ENCODE assay signal across 29 cellular contexts in the genomic region with DNA sequence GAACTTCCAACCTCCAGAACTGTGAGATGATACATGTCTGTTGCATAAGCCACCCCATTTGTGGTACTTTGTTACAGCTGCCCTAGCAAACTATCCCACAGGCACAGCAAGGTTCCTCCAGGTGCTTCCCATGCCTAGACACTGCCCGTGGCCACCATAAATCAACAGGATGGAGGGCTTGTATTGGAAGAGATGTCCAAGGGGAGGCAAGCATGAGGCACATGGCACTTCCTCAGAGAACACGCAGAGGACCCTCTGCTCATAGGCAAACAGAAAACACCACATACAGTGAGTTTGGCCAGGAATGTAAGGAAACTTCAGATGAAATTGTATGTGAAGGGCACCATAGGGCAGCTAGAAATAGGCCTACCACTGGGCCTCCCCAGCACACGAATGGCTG.
"Had no signal": no experiment of that assay in that cellular context is flagged by ENCODE, and none has a peak within 500 bp of the region (broad histone marks: within the 10 kb centered on the region; RNA-seq: fewer than 3 reads in every experiment).

No MANE protein-coding gene starts in this region.

- H3K4me3 Mint-ChIP-seq: activated CD4-positive, alpha-beta memory T cell treated with anti-CD3 and anti-CD28 coated beads, Interleukin-2, amount 10 ng/mL, durations not matched to agents 7 days and 5 days; activated CD4-positive, alpha-beta T cell treated with anti-CD3 and anti-CD28 coated beads for 36 hours; activated CD4-positive, alpha-beta T cell treated with anti-CD3 and anti-CD28 coated beads, Interleukin-2, amount 10 ng/mL, durations not matched to agents 7 days and 5 days; activated naive CD4-positive, alpha-beta T cell treated with anti-CD3 and anti-CD28 coated beads for 36 hours; activated naive CD4-positive, alpha-beta T cell treated with anti-CD3 and anti-CD28 coated beads, Interleukin-2, amount 50 U/mL, for 24 hours; activated naive CD8-positive, alpha-beta T cell treated with anti-CD3 and anti-CD28 coated beads for 36 hours; activated naive CD8-positive, alpha-beta T cell treated with anti-CD3 and anti-CD28 coated beads, Interleukin-2, amount 50 U/mL, for 24 hours; activated T-helper 1 cell treated with anti-CD3 and anti-CD28 coated beads, Interleukin-12 subunit alpha, Interleukin-12 subunit beta, Interleukin-2, Interleukin-4 antibody, amounts not matched to agents 30 ng/mL and 10 ng/mL and 1 ng/mL, durations not matched to agents 14 hours and 24 hours and 36 hours had no signal

- H3K36me3 ChIP-seq: adrenal gland, colonic mucosa, gastrocnemius medialis, heart left ventricle had no signal

- H3K4me1 Mint-ChIP-seq: activated CD4-positive, alpha-beta T cell treated with anti-CD3 and anti-CD28 coated beads for 36 hours; activated CD4-positive, alpha-beta T cell treated with anti-CD3 and anti-CD28 coated beads, Interleukin-2, amount 10 ng/mL, durations not matched to agents 7 days and 5 days; activated naive CD4-positive, alpha-beta T cell treated with anti-CD3 and anti-CD28 coated beads, Interleukin-2, amount 50 U/mL, for 24 hours; activated naive CD8-positive, alpha-beta T cell treated with anti-CD3 and anti-CD28 coated beads, Interleukin-2, amount 50 U/mL, for 24 hours had no signal

- H3K9me3 Mint-ChIP-seq: activated CD4-positive, alpha-beta memory T cell treated with anti-CD3 and anti-CD28 coated beads, Interleukin-2, amount 10 ng/mL, durations not matched to agents 7 days and 5 days; activated CD4-positive, alpha-beta T cell treated with anti-CD3 and anti-CD28 coated beads, Interleukin-2, amount 10 ng/mL, durations not matched to agents 7 days and 5 days; activated naive CD4-positive, alpha-beta T cell treated with anti-CD3 and anti-CD28 coated beads for 36 hours; activated naive CD8-positive, alpha-beta T cell treated with anti-CD3 and anti-CD28 coated beads for 36 hours; activated T-helper 1 cell treated with anti-CD3 and anti-CD28 coated beads, Interleukin-12 subunit alpha, Interleukin-12 subunit beta, Interleukin-2, Interleukin-4 antibody, amounts not matched to agents 30 ng/mL and 10 ng/mL and 1 ng/mL, durations not matched to agents 14 hours and 24 hours and 36 hours; activated T-helper 2 cell treated with anti-CD3 and anti-CD28 coated beads, Interferon-gamma antibody, Interleukin-2, Interleukin-4, amounts not matched to agents 10 μg/mL and 5 μg/mL and 100 μg/mL, durations not matched to agents 14 hours and 24 hours and 36 hours had no signal

- H3K4me1 ChIP-seq: adrenal gland, body of pancreas, colonic mucosa, foreskin keratinocyte, gastrocnemius medialis, heart left ventricle had no signal

- H3K27ac ChIP-seq: adrenal gland, body of pancreas, colonic mucosa, foreskin keratinocyte, gastrocnemius medialis, heart left ventricle had no signal

- H3K27me3 Mint-ChIP-seq: activated CD4-positive, alpha-beta T cell treated with anti-CD3 and anti-CD28 coated beads, Interleukin-2, amount 10 ng/mL, durations not matched to agents 7 days and 5 days had no signal

- DNase-seq: activated CD4-positive, alpha-beta memory T cell treated with anti-CD3 and anti-CD28 coated beads, Interleukin-2, amount 10 ng/mL, durations not matched to agents 7 days and 5 days; activated CD4-positive, alpha-beta T cell treated with anti-CD3 and anti-CD28 coated beads for 36 hours; activated CD4-positive, alpha-beta T cell treated with anti-CD3 and anti-CD28 coated beads, Interleukin-2, amount 10 ng/mL, durations not matched to agents 7 days and 5 days; activated CD4-positive, alpha-beta T cell treated with anti-CD3 and anti-CD28 coated beads, Interleukin-2, amount 50 U/mL, for 4 hours; activated CD4-positive, CD25-positive, alpha-beta regulatory T cell; activated CD4-positive, CD25-positive, alpha-beta regulatory T cell treated with anti-CD3 and anti-CD28 coated beads, Interleukin-2, amount 50 U/mL, for 72 hours; activated effector memory CD4-positive, alpha-beta T cell treated with anti-CD3 and anti-CD28 coated beads, Interleukin-2, amount 50 U/mL, for 16 hours; activated naive CD4-positive, alpha-beta T cell treated with anti-CD3 and anti-CD28 coated beads for 36 hours; activated naive CD8-positive, alpha-beta T cell treated with anti-CD3 and anti-CD28 coated beads for 36 hours; activated naive CD8-positive, alpha-beta T cell treated with anti-CD3 and anti-CD28 coated beads, Interleukin-2, amount 50 U/mL, for 24 hours; activated T-cell treated with anti-CD3 and anti-CD28 coated beads, Interleukin-2, amount 50 U/mL, for 1 hour; activated T-cell treated with anti-CD3 and anti-CD28 coated beads, Interleukin-2, amount 50 U/mL, for 48 hours; adrenal gland; amygdala; aorta; body of pancreas; central memory CD4-positive, alpha-beta T cell; cerebellar nuclear complex; colonic mucosa; effector CD8-positive, alpha-beta T cell; foreskin keratinocyte; gastrocnemius medialis; glutamatergic neuron; heart left ventricle; T-helper 2 cell had no signal

- H3K27me3 ChIP-seq: adrenal gland, body of pancreas, colonic mucosa, foreskin keratinocyte, gastrocnemius medialis, heart left ventricle had no signal

- H3K9me3 ChIP-seq: adrenal gland, body of pancreas, colonic mucosa, gastrocnemius medialis, heart left ventricle had no signal

- H3K4me3 ChIP-seq: adrenal gland, body of pancreas, colonic mucosa, gastrocnemius medialis, heart left ventricle had no signal

- H3K36me3 Mint-ChIP-seq: activated naive CD4-positive, alpha-beta T cell treated with anti-CD3 and anti-CD28 coated beads, Interleukin-2, amount 50 U/mL, for 24 hours; activated naive CD8-positive, alpha-beta T cell treated with anti-CD3 and anti-CD28 coated beads for 36 hours had no signal

- H3K27ac Mint-ChIP-seq: activated CD4-positive, alpha-beta memory T cell treated with anti-CD3 and anti-CD28 coated beads, Interleukin-2, amount 10 ng/mL, durations not matched to agents 7 days and 5 days; activated CD4-positive, alpha-beta T cell treated with anti-CD3 and anti-CD28 coated beads for 36 hours; activated CD4-positive, alpha-beta T cell treated with anti-CD3 and anti-CD28 coated beads, Interleukin-2, amount 10 ng/mL, durations not matched to agents 7 days and 5 days; activated naive CD4-positive, alpha-beta T cell treated with anti-CD3 and anti-CD28 coated beads for 36 hours; activated naive CD4-positive, alpha-beta T cell treated with anti-CD3 and anti-CD28 coated beads, Interleukin-2, amount 50 U/mL, for 24 hours; activated naive CD8-positive, alpha-beta T cell treated with anti-CD3 and anti-CD28 coated beads for 36 hours; activated naive CD8-positive, alpha-beta T cell treated with anti-CD3 and anti-CD28 coated beads, Interleukin-2, amount 50 U/mL, for 24 hours; activated T-helper 1 cell treated with anti-CD3 and anti-CD28 coated beads, Interleukin-12 subunit alpha, Interleukin-12 subunit beta, Interleukin-2, Interleukin-4 antibody, amounts not matched to agents 30 ng/mL and 10 ng/mL and 1 ng/mL, durations not matched to agents 14 hours and 24 hours and 36 hours; activated T-helper 2 cell treated with anti-CD3 and anti-CD28 coated beads, Interferon-gamma antibody, Interleukin-2, Interleukin-4, amounts not matched to agents 10 μg/mL and 5 μg/mL and 100 μg/mL, durations not matched to agents 14 hours and 24 hours and 36 hours had no signal

- ATAC-seq: activated CD4-positive, alpha-beta T cell treated with anti-CD3 and anti-CD28 coated beads for 36 hours; activated naive CD8-positive, alpha-beta T cell treated with anti-CD3 and anti-CD28 coated beads, Interleukin-2, amount 50 U/mL, for 24 hours; body of pancreas; esophagus mucosa; foreskin keratinocyte; gastrocnemius medialis; heart left ventricle had no signal
